ENCODE assay signal across 1 cellular context in genomic region chr6:2959909-2960719, GRCh38.
TF ChIP-seq lines count a peak whose summit lies in the region.

No MANE protein-coding gene starts in this region.

TF ChIP-seq in WTC11, 78 proteins besides CTCF, POLR2A, EP300 and RAD21 (continued from another document):
- TF ChIP-seq, protein P1, sequence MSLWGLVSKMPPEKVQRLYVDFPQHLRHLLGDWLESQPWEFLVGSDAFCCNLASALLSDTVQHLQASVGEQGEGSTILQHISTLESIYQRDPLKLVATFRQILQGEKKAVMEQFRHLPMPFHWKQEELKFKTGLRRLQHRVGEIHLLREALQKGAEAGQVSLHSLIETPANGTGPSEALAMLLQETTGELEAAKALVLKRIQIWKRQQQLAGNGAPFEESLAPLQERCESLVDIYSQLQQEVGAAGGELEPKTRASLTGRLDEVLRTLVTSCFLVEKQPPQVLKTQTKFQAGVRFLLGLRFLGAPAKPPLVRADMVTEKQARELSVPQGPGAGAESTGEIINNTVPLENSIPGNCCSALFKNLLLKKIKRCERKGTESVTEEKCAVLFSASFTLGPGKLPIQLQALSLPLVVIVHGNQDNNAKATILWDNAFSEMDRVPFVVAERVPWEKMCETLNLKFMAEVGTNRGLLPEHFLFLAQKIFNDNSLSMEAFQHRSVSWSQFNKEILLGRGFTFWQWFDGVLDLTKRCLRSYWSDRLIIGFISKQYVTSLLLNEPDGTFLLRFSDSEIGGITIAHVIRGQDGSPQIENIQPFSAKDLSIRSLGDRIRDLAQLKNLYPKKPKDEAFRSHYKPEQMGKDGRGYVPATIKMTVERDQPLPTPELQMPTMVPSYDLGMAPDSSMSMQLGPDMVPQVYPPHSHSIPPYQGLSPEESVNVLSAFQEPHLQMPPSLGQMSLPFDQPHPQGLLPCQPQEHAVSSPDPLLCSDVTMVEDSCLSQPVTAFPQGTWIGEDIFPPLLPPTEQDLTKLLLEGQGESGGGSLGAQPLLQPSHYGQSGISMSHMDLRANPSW (CRISPR knock-in tag; conservative IDR thresholded peaks at IDR 0.05; ENCODE audit: low read depth) = no peak
- TF ChIP-seq ZNF396 (CRISPR knock-in tag; IDR thresholded peaks at IDR 0.05; ENCODE audit: borderline replicate concordance) = no peak
- no peak for TF ChIP-seq ZBTB43 (CRISPR knock-in tag; IDR thresholded peaks at IDR 0.05)
- no peak for TF ChIP-seq TCF7 (CRISPR knock-in tag; IDR thresholded peaks at IDR 0.05; ENCODE audit: low read depth)
- no peak for TF ChIP-seq NR3C1 (CRISPR knock-in tag; conservative IDR thresholded peaks at IDR 0.05; ENCODE audit: low read depth)
